Comparison of ENCODE assay signal across 8 cellular contexts in genomic region chr14:24162083-24162482, GRCh38. TPM values are rescaled to one million over a fixed set of nuclear protein-coding genes. Genes with fewer than 3 reads are reported as not detected.
DNase-seq lines count a peak whose midpoint lies in the region; ATAC-seq and TF ChIP-seq lines count a peak whose summit lies in the region.

No MANE protein-coding gene starts in this region.

- no peak for TF ChIP-seq EP300 in ovary (IDR thresholded peaks at IDR 0.05)

- ATAC-seq in HG03039 (IDR thresholded peaks at IDR 0.05; ENCODE audit: unreplicated experiment): no peak

- WGBS in ovary, 3 donors: 2 to 9% (median 3%) methylated on average over 8 of the region's 8 CpGs

- H3K36me3 ChIP-seq in SJSA1 (peaks cover 81% of the 10 kb centered on the region), ovary (no peaks in the 10 kb centered on the region), BE2C (peaks cover 12% of the 10 kb centered on the region)

- H3K27me3 ChIP-seq in SJSA1 (replicated peaks) (no peaks in the 10 kb centered on the region), ovary (no peaks in the 10 kb centered on the region), BE2C (no peaks in the 10 kb centered on the region)

- peaks cover 18% of the 10 kb centered on the region for H3K4me1 ChIP-seq in SJSA1 (replicated peaks)
- peaks cover 8% of the 10 kb centered on the region for H3K4me1 ChIP-seq in ovary (ENCODE audit: insufficient read depth)
- peaks cover 8% of the 10 kb centered on the region for H3K4me1 ChIP-seq in BE2C

- H3K4me3 ChIP-seq in SJSA1: peak overlapping the region; percentile 43
- H3K4me3 ChIP-seq in epithelial cell of proximal tubule (ENCODE audit: low read depth, low read length): peak overlapping the region; percentile 98
- H3K4me3 ChIP-seq in ovary: peak overlapping the region; percentile 84
- H3K4me3 ChIP-seq in BE2C (ENCODE audit: low read depth, low read length): no peak overlapping the region

- TF ChIP-seq CTCF in epithelial cell of proximal tubule (conservative IDR thresholded peaks at IDR 0.05; ENCODE audit: low read depth, low read length) (no peak), ovary (IDR thresholded peaks at IDR 0.05) (no peak), BE2C (IDR thresholded peaks at IDR 0.05; ENCODE audit: low read depth, low read length) (no peak)

- TF ChIP-seq POLR2A in ovary (IDR thresholded peaks at IDR 0.05): no peak

- H3K9me3 ChIP-seq in SJSA1 (replicated peaks): no peaks in the 10 kb centered on the region
- no peaks in the 10 kb centered on the region for H3K9me3 ChIP-seq in ovary
- H3K9me3 ChIP-seq in BE2C: no peaks in the 10 kb centered on the region

- H3K27ac ChIP-seq in SJSA1 (no peak overlapping the region), ovary (peak overlapping the region; percentile 71 to 84)

- DNase-seq in CD1c-positive myeloid dendritic cell (ENCODE audit: extremely low spot score): peak; percentile 13
- no peak for DNase-seq in SJSA1 (ENCODE audit: low read depth in 1 of 2, low spot score in 2 of 2)
- no peak for DNase-seq in epithelial cell of proximal tubule (ENCODE audit: low read depth)
- DNase-seq in ovary: peak in 1 of 5 donors; percentile 42
- DNase-seq in NCI-H345 (lab: John Stamatoyannopoulos, UW): no peak
- DNase-seq in BE2C: no peak
- DNase-seq in A172 (ENCODE audit: low spot score): no peak

- intact Hi-C loops in ovary (cut with DNase I): loop anchor here in 1 of 4 donors (5.0 kb wide), 1 partner anchor 105 kb away; no protein-coding TSS in a partner anchor

RNA-seq across cellular contexts. Expression of gene IRF9, which starts 1.0 kb away (rescaled TPM):
- total RNA-seq in SJSA1 (2014; rRNA removed; shearing (Covaris generic)): 21.8 and 24.3 TPM in 2 replicates
- total RNA-seq in epithelial cell of proximal tubule (26.8 and 45.1 TPM in 2 replicates), ovary (100 to 1,000 TPM in 1 of 7 donors, 10 to 100 TPM in 6; 31.6 to 151 (median 72.7) TPM)
- polyA plus RNA-seq in ovary: 100 to 1,000 TPM in 1 of 2 donors, 10 to 100 TPM in 1; 87.4 to 212 TPM
- 16.1 TPM for polyA plus RNA-seq in BE2C (2012; ENCODE audit: insufficient read depth, insufficient read length, low read depth)
- 20.8 and 24.9 TPM in 2 replicates for total RNA-seq in A172 (2014; rRNA removed; shearing (Covaris generic))

RNA-seq across cellular contexts. Expression of gene REC8, which starts 9.8 kb away (rescaled TPM):
- 0.47 and 6.8 TPM in 2 replicates for total RNA-seq in SJSA1 (2014; rRNA removed; shearing (Covaris generic))
- total RNA-seq in epithelial cell of proximal tubule: 122 and 158 TPM in 2 replicates
- total RNA-seq in ovary: 10 to 100 TPM in 4 of 7 donors, 1 to 10 TPM in 3; 6.2 to 75.4 (median 13.5) TPM
- 1 to 10 TPM; 4.9 to 5.1 TPM for polyA plus RNA-seq in ovary
- polyA plus RNA-seq in BE2C (2012; ENCODE audit: insufficient read depth, insufficient read length, low read depth): 39.9 TPM
- 0.91 TPM in 1 of 2 replicates, not detected in the other for total RNA-seq in A172 (2014; rRNA removed; shearing (Covaris generic))

RNA-seq across cellular contexts. Expression of gene RNF31, which starts 14.8 kb away (rescaled TPM):
- 40.3 and 135 TPM in 2 replicates for total RNA-seq in SJSA1 (2014; rRNA removed; shearing (Covaris generic))
- total RNA-seq in epithelial cell of proximal tubule (42.3 and 79.4 TPM in 2 replicates), ovary (10 to 100 TPM; 19.2 to 74.4 (median 61.4) TPM)
- polyA plus RNA-seq in ovary: 10 to 100 TPM; 36.1 to 40.0 TPM
- polyA plus RNA-seq in BE2C (2012; ENCODE audit: insufficient read depth, insufficient read length, low read depth): 107 TPM
- total RNA-seq in A172 (2014; rRNA removed; shearing (Covaris generic)): 30.6 and 32.1 TPM in 2 replicates

RNA-seq across cellular contexts. Expression of gene PSME2, which starts 15.7 kb away (rescaled TPM):
- total RNA-seq in SJSA1 (2014; rRNA removed; shearing (Covaris generic)): 161 and 167 TPM in 2 replicates
- total RNA-seq in epithelial cell of proximal tubule (156 and 168 TPM in 2 replicates), ovary (100 to 1,000 TPM in 3 of 7 donors, 10 to 100 TPM in 4; 34.7 to 129 (median 95.6) TPM)
- polyA plus RNA-seq in ovary: 100 to 1,000 TPM in 1 of 2 donors, 10 to 100 TPM in 1; 82.5 to 160 TPM
- 119 TPM for polyA plus RNA-seq in BE2C (2012; ENCODE audit: insufficient read depth, insufficient read length, low read depth)
- total RNA-seq in A172 (2014; rRNA removed; shearing (Covaris generic)): 102 and 126 TPM in 2 replicates

RNA-seq across cellular contexts. Expression of gene EMC9, which starts 20.7 kb away (rescaled TPM):
- total RNA-seq in SJSA1 (2014; rRNA removed; shearing (Covaris generic)): 11.1 and 24.5 TPM in 2 replicates
- total RNA-seq in epithelial cell of proximal tubule (22.3 and 31.8 TPM in 2 replicates), ovary (10 to 100 TPM; 13.0 to 26.3 (median 17.3) TPM)
- polyA plus RNA-seq in ovary: 10 to 100 TPM in 1 of 2 donors, 1 to 10 TPM in 1; 5.1 to 30.7 TPM
- polyA plus RNA-seq in BE2C (2012; ENCODE audit: insufficient read depth, insufficient read length, low read depth): 77.8 TPM
- total RNA-seq in A172 (2014; rRNA removed; shearing (Covaris generic)): 11.3 and 15.2 TPM in 2 replicates
